In genomic region chr6:151322570-151322969, GRCh38 we compare ENCODE assay signal across 17 cellular contexts.
DNase-seq lines count a peak whose midpoint lies in the region; TF ChIP-seq lines count a peak whose summit lies in the region.
"Had no signal": no experiment of that assay in that cellular context is flagged by ENCODE, and none has a peak within 500 bp of the region (broad histone marks: within the 10 kb centered on the region; RNA-seq: fewer than 3 reads in every experiment).

No MANE protein-coding gene starts in this region.

- H3K9me3 ChIP-seq in PC-9 (ENCODE audit: insufficient read depth, low read depth) (no peaks in the 10 kb centered on the region), BE2C (no peaks in the 10 kb centered on the region)
- H3K9me3 ChIP-seq: Peyer's patch had no signal

- H4K20me1 ChIP-seq in PC-9 (ENCODE audit: insufficient read depth): no peaks in the 10 kb centered on the region

- H3K36me3 ChIP-seq in PC-9 (ENCODE audit: low read depth): no peaks in the 10 kb centered on the region
- H3K36me3 ChIP-seq in BE2C: no peaks in the 10 kb centered on the region
- H3K36me3 ChIP-seq: Peyer's patch had no signal

- intact Hi-C loops in PC-9 (cut with micrococcal nuclease; ENCODE audit: unreplicated experiment): loop anchor here (10.0 kb wide), 2 partner anchors 78 to 278 kb away; no protein-coding TSS in a partner anchor

- H3K27ac Mint-ChIP-seq in glutamatergic neuron (ENCODE audit: unreplicated experiment) (no peak overlapping the region), type B pancreatic cell (peak overlapping the region; percentile 39)

- H2AFZ ChIP-seq in PC-9: no peak overlapping the region

- no peak overlapping the region for H3K4me3 ChIP-seq in PC-9
- no peak overlapping the region for H3K4me3 ChIP-seq in BE2C (ENCODE audit: low read depth, low read length)
- H3K4me3 ChIP-seq: Peyer's patch, SK-N-MC had no signal

- no peak overlapping the region for H3K4me2 ChIP-seq in PC-9

- peaks cover 33% of the 10 kb centered on the region for H3K79me2 ChIP-seq in PC-9 (ENCODE audit: low read depth)

- BruUV-seq in PC-9 (replicated peaks; lab: Mats Ljungman, UMichigan): no TSS peak

- CTCF ChIA-PET in PC-9 (lab: Charles Lee): interaction anchor here (4.2 kb wide), 1 partner anchor 308 kb away, joined by 24 read pairs; no protein-coding TSS in a partner anchor

- H3K9me3 Mint-ChIP-seq in glutamatergic neuron (ENCODE audit: unreplicated experiment) (peaks cover 23% of the 10 kb centered on the region), type B pancreatic cell (peaks cover 10% of the 10 kb centered on the region)

- no peak for TF ChIP-seq CTCF in PC-9 (conservative IDR thresholded peaks at IDR 0.05)
- TF ChIP-seq CTCF in glutamatergic neuron (IDR thresholded peaks at IDR 0.05; ENCODE audit: partially characterized antibody, unreplicated experiment): no peak
- no peak for TF ChIP-seq CTCF in type B pancreatic cell (conservative IDR thresholded peaks at IDR 0.05)
- TF ChIP-seq CTCF in BE2C (IDR thresholded peaks at IDR 0.05; ENCODE audit: low read depth, low read length): no peak

- peak; percentile 35 for DNase-seq in NCI-H748 (lab: John Stamatoyannopoulos, UW; ENCODE audit: unreplicated experiment)
- DNase-seq in NCI-H748 treated with DMSO at 0.1 percent for 48 hours (lab: John Stamatoyannopoulos, UW): no peak
- peak in 1 of 2 experiments; percentile 60 for DNase-seq in PC-9
- DNase-seq in glutamatergic neuron: no peak
- DNase-seq in type B pancreatic cell (ENCODE audit: extremely low spot score, unreplicated experiment): no peak
- no peak for DNase-seq in NCI-H1105 (lab: John Stamatoyannopoulos, UW)
- DNase-seq in activated CD4-positive, alpha-beta T cell treated with anti-CD3 and anti-CD28 coated beads for 1 hour: no peak
- DNase-seq in BE2C: no peak
- DNase-seq: C1 segment of cervical spinal cord, DND-41, GDM1, NCI-H1417, NCI-H1930, Peyer's patch, Right ventricle myocardium superior had no signal

- H3K27me3 Mint-ChIP-seq in glutamatergic neuron (ENCODE audit: unreplicated experiment): peaks cover 7% of the 10 kb centered on the region
- peaks cover 13% of the 10 kb centered on the region for H3K27me3 Mint-ChIP-seq in type B pancreatic cell

- peaks cover 32% of the 10 kb centered on the region for H3F3A ChIP-seq in PC-9 (ENCODE audit: insufficient read depth, low read depth)

- H3K4me1 ChIP-seq in PC-9 (replicated peaks; ENCODE audit: insufficient read depth): peaks cover 51% of the 10 kb centered on the region
- H3K4me1 ChIP-seq in BE2C: peaks cover 9% of the 10 kb centered on the region

- H3K27me3 ChIP-seq in PC-9 (ENCODE audit: insufficient read depth, low read depth) (no peaks in the 10 kb centered on the region), BE2C (no peaks in the 10 kb centered on the region)
- H3K27me3 ChIP-seq: Peyer's patch had no signal

- POLR2A ChIA-PET in PC-9 (lab: Charles Lee; ENCODE audit: unreplicated experiment): no interaction called here

- H3K4me3 Mint-ChIP-seq in glutamatergic neuron (ENCODE audit: unreplicated experiment) (peak overlapping the region; percentile 21), type B pancreatic cell (no peak overlapping the region)

- peak overlapping the region; percentile 41; the same call in 1 of the 2 replicates for H3K27ac ChIP-seq in PC-9
- H3K27ac ChIP-seq: 22Rv1, Peyer's patch, SK-N-MC had no signal

- peaks cover 35% of the 10 kb centered on the region for H3K4me1 Mint-ChIP-seq in glutamatergic neuron (ENCODE audit: low read depth, unreplicated experiment)
- peaks cover 44% of the 10 kb centered on the region for H3K4me1 Mint-ChIP-seq in type B pancreatic cell (ENCODE audit: unreplicated experiment)

- no peaks in the 10 kb centered on the region for H3K9me2 ChIP-seq in PC-9 (ENCODE audit: insufficient read depth)

- H3K36me3 Mint-ChIP-seq in glutamatergic neuron (ENCODE audit: unreplicated experiment): peaks cover 5% of the 10 kb centered on the region
- H3K36me3 Mint-ChIP-seq in type B pancreatic cell: peaks cover 28% of the 10 kb centered on the region
